ENCODE assay signal across 24 cellular contexts in genomic region chr1:221574529-221574928, GRCh38.
"Had no signal": no experiment of that assay in that cellular context is flagged by ENCODE, and none has a peak within 500 bp of the region (broad histone marks: within the 10 kb centered on the region; RNA-seq: fewer than 3 reads in every experiment).

No MANE protein-coding gene starts in this region.

- DNase-seq: activated B cell treated with CpG ODN at 0.5 μM for 24 hours; activated CD4-positive, alpha-beta memory T cell treated with anti-CD3 and anti-CD28 coated beads for 36 hours; activated CD4-positive, alpha-beta T cell treated with anti-CD3 and anti-CD28 coated beads for 4 hours; activated CD8-positive, alpha-beta memory T cell treated with anti-CD3 and anti-CD28 coated beads, Interleukin-2, amount 10 ng/mL, durations not matched to agents 7 days and 5 days; activated naive CD4-positive, alpha-beta T cell treated with Interleukin-2 at 50 U/mL for 16 hours; activated naive CD8-positive, alpha-beta T cell treated with anti-CD3 and anti-CD28 coated beads, Interleukin-2, amount 10 ng/mL, durations not matched to agents 7 days and 5 days; activated T-cell treated with anti-CD3 and anti-CD28 coated beads, Interleukin-2, amount 50 U/mL, for 1 hour; anterior cingulate cortex; effector CD8-positive, alpha-beta T cell; hippocampal formation; kidney; left ventricle myocardium inferior; naive thymus-derived CD8-positive, alpha-beta T cell; ovary; psoas muscle; right cardiac atrium; small intestine; stimulated activated CD4-positive, alpha-beta T cell treated with anti-CD3 and anti-CD28 coated beads, Interleukin-15, amount 100 ng/mL, for 24 hours; stimulated activated CD4-positive, alpha-beta T cell treated with anti-CD3 and anti-CD28 coated beads, Interleukin-2, amount 100 ng/mL, for 48 hours; stimulated activated naive CD8-positive, alpha-beta T cell treated with anti-CD3 and anti-CD28 coated beads, Interleukin-15, amount 100 ng/mL, for 72 hours; transverse colon; uterus had no signal

- H3K4me3 ChIP-seq: left ventricle myocardium inferior, ovary, psoas muscle, suprapubic skin, transverse colon, uterus had no signal

- H3K9me3 ChIP-seq: left ventricle myocardium inferior, ovary, psoas muscle, transverse colon, uterus had no signal

- ATAC-seq: activated CD8-positive, alpha-beta memory T cell treated with anti-CD3 and anti-CD28 coated beads, Interleukin-2, amount 10 ng/mL, durations not matched to agents 7 days and 5 days; activated T-helper 17 cell treated with anti-CD3 and anti-CD28 coated beads, Interleukin-2, amount 50 U/mL, for 72 hours; naive thymus-derived CD8-positive, alpha-beta T cell; stimulated activated naive CD8-positive, alpha-beta T cell treated with anti-CD3 and anti-CD28 coated beads, Interleukin-15, amount 100 ng/mL, for 72 hours had no signal

- H3K27ac ChIP-seq: left ventricle myocardium inferior, ovary, psoas muscle, suprapubic skin, transverse colon, uterus had no signal

- H3K27me3 ChIP-seq: ovary, suprapubic skin, transverse colon, uterus had no signal

- H3K36me3 ChIP-seq: left ventricle myocardium inferior, ovary, suprapubic skin, transverse colon, uterus had no signal

- H3K4me1 ChIP-seq: transverse colon, uterus had no signal
